ENCODE assay signal across 8 cellular contexts in the genomic region with DNA sequence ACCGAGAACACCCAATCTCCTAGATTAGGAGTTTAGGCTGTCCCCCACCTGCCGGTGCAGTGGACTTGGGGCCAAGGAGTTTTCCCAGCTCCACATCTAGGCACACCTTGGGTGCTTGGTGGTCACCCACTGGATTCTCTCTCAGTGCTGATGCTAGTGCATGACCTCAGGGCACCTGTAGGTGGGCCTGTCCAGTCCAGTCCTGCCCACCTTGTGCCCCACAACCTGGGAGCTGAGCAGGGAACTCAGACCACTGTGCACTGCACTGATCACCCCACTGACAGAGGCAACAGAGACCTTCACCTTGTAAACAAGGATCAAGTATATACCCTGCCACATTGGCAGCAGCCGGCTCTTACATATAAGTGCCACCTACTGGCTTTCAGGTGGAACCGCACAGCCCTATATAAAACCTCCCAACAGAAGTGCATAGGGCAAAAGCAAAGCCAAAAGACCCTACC. TPM values are rescaled to one million over a fixed set of nuclear protein-coding genes. Genes with fewer than 3 reads are reported as not detected.
A peak's percentile ranks its signal among the peaks of the same experiment; 100 is the strongest.
DNase-seq lines count a peak whose midpoint lies in the region; ATAC-seq and TF ChIP-seq lines count a peak whose summit lies in the region.

No MANE protein-coding gene starts in this region.

- CTCF ChIA-PET in PC-3 (lab: Charles Lee) = no interaction called here

- no peaks in the 10 kb centered on the region for H3F3A ChIP-seq in PC-3 (ENCODE audit: low read length, unreplicated experiment)

- no peaks in the 10 kb centered on the region for H3K4me1 ChIP-seq in PC-3 (ENCODE audit: insufficient read depth, low read length)

- no peak overlapping the region for H2AFZ ChIP-seq in PC-3 (ENCODE audit: low read length)

- H3K36me3 ChIP-seq in PC-3 (ENCODE audit: low read depth, low read length) = no peaks in the 10 kb centered on the region

- peak; percentile 85 for TF ChIP-seq CTCF in PC-3 (conservative IDR thresholded peaks at IDR 0.05; ENCODE audit: low read depth, low read length)

- no TSS peak for BruUV-seq in PC-3 (replicated peaks; lab: Mats Ljungman, UMichigan)

- DNase-seq in PC-3 (peak; percentile 57), left kidney (ENCODE audit: low read depth, low spot score) (peak; percentile 14), GOT3 (lab: John Stamatoyannopoulos, UW) (no peak), NCI-H510A (lab: John Stamatoyannopoulos, UW) (no peak), NCI-H510A treated with DMSO at 0.1 percent for 48 hours (lab: John Stamatoyannopoulos, UW) (no peak)

- POLR2A ChIA-PET in PC-3 (lab: Charles Lee; ENCODE audit: unreplicated experiment) = interaction anchor here (0.6 kb wide), 1 partner anchor 56 kb away, joined by 3 read pairs; no protein-coding TSS in a partner anchor

- no peak overlapping the region for H3K4me2 ChIP-seq in PC-3 (ENCODE audit: low read length)

- H3K27ac ChIP-seq in PC-3 (ENCODE audit: low read length) = no peak overlapping the region

- intact Hi-C loops in PC-3 (cut with micrococcal nuclease) = loop anchor here (1.0 to 5.0 kb wide), 2 partner anchors 56 to 131 kb away; no protein-coding TSS in a partner anchor

- H3K27me3 ChIP-seq in PC-3 (ENCODE audit: low read length) = no peaks in the 10 kb centered on the region

- H3K9ac ChIP-seq in PC-3 (ENCODE audit: low read length) = no peak overlapping the region

- no peaks in the 10 kb centered on the region for H3K9me3 ChIP-seq in PC-3 (ENCODE audit: low read length)

- TF ChIP-seq POLR2A in GM18505 (IDR thresholded peaks at IDR 0.05; ENCODE audit: borderline replicate concordance, extremely low read depth, insufficient read depth, insufficient read length) = no peak

- no peaks in the 10 kb centered on the region for H3K79me2 ChIP-seq in PC-3 (ENCODE audit: low read length)

- no peaks in the 10 kb centered on the region for H4K20me1 ChIP-seq in PC-3 (ENCODE audit: low read length)

- no peaks in the 10 kb centered on the region for H3K9me2 ChIP-seq in PC-3 (replicated peaks; ENCODE audit: low read length)

- no peak overlapping the region for H3K4me3 ChIP-seq in PC-3 (ENCODE audit: low read length)

- ATAC-seq in GM18505 (IDR thresholded peaks at IDR 0.05; ENCODE audit: unreplicated experiment) (peak; percentile 79), HG02885 (IDR thresholded peaks at IDR 0.05; ENCODE audit: poor library complexity, unreplicated experiment) (peak; percentile 69), PC-3 (peak; percentile 94), GM21367 (IDR thresholded peaks at IDR 0.05; ENCODE audit: unreplicated experiment) (no peak)

RNA-seq across cellular contexts. Expression of gene CDH19, which starts 12.7 kb away (rescaled TPM):
- total RNA-seq in PC-3 (2014; rRNA removed) = 0.11 TPM in 1 of 2 replicates, not detected in the other

Comparison
In these comparisons a context has a peak if more than half of its experiments do, and no peak if none do; other contexts are left out.
1. DNase-seq: peak in PC-3 (single experiment) and left kidney (single experiment); none in GOT3 (single experiment), NCI-H510A (single experiment) and NCI-H510A treated with DMSO at 0.1 percent for 48 hours (single experiment).